In the genomic region with DNA sequence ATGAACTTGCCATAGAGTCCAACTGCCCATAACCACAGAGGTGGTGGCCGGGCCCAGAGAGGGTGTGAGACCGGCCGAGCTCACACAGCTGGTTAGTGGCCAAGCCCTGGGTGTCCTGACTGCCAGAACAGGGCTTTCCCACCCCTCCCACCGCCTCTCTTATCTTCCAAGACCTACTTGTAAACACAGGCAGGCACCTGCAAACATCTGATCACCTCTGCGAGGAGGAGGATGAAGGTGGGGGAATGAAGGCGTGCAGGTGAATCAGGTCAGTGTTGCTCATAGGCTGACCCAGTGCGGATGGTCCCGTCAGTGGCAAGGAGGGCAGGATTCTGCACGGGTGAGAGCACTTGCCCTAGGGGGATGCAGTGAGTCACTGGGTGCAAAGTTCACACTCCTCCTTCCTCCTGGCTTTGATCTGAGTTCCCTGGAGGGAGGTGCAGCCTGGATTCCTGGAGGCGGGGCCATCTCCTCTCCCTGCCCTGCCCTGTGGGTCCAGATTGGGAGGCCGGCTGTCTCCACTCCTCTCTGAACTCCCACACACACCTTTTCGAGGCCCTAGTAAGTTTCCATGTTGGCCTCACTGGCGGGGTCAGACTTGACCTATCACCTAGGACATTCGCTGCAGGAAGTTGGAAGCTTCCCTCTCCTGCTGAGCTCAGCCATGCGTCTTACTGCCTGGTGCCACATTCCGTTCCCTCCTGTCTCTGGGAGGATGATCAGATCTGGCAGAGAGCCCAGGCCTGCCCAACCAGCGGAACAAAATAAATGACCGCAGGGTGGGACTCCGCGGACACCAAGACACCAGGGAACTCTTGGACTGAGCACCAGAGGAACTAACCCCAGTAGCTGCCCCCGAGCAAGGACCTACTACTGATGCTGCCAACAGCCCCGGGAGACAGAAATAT, we compare ENCODE assay signal across 8 cellular contexts. TPM values are rescaled to one million over a fixed set of nuclear protein-coding genes. Genes with fewer than 3 reads are reported as not detected.
DNase-seq lines count a peak whose midpoint lies in the region; ATAC-seq, FAIRE-seq and TF ChIP-seq lines count a peak whose summit lies in the region.

No MANE protein-coding gene starts in this region.

- DNase-seq in NCI-H345 (lab: John Stamatoyannopoulos, UW) = peak; percentile 40
- DNase-seq in myocyte (ENCODE audit: low read depth) = peak; percentile 84
- no peak for DNase-seq in putamen (ENCODE audit: low spot score)
- no peak for DNase-seq in frontal cortex (ENCODE audit: low spot score in 2 of 2)
- no peak for DNase-seq in inferior parietal cortex (ENCODE audit: extremely low spot score)

- peak overlapping the region; percentile 9 to 40 for H3K4me3 ChIP-seq in duodenal mucosa (ENCODE audit: low read depth in 1 of 2, low read length in 2 of 2)

- H3K36me3 ChIP-seq in duodenal mucosa (ENCODE audit: control insufficient read depth in 1 of 2, insufficient read depth in 2 of 2, low read length in 2 of 2) = no peaks in the 10 kb centered on the region

- no peak for ATAC-seq in HG02840 (IDR thresholded peaks at IDR 0.05; ENCODE audit: low FRiP score, unreplicated experiment)

- no peak for FAIRE-seq in frontal cortex (lab: Jason Lieb, UNC)

- H3K9ac ChIP-seq in duodenal mucosa (ENCODE audit: low read depth in 1 of 2, low read length in 2 of 2) = peak overlapping the region; percentile 38 to 53

- no peak for TF ChIP-seq CTCF in C4-2B (conservative IDR thresholded peaks at IDR 0.05)

- peak overlapping the region; percentile 76 for H3K27ac ChIP-seq in C4-2B
- H3K27ac ChIP-seq in duodenal mucosa (ENCODE audit: low read depth, low read length) = peak overlapping the region; percentile 77

- peaks cover 40 to 41% of the 10 kb centered on the region in 2 donors for H3K4me1 ChIP-seq in duodenal mucosa (ENCODE audit: control insufficient read depth in 1 of 2, insufficient read depth in 2 of 2, low read length in 2 of 2)

- no peaks in the 10 kb centered on the region for H3K9me3 ChIP-seq in duodenal mucosa (ENCODE audit: control insufficient read depth in 1 of 2, low read length in 2 of 2)

- no peaks in the 10 kb centered on the region for H3K27me3 ChIP-seq in duodenal mucosa (ENCODE audit: control insufficient read depth in 1 of 2, insufficient read depth in 2 of 2, low read length in 2 of 2)

RNA-seq across cellular contexts. Expression of a gene that starts 7.3 kb away (rescaled TPM):
- total RNA-seq in myocyte (1.5 and 1.6 TPM in 2 replicates), frontal cortex (2.9 TPM)
- polyA plus RNA-seq in myocyte (2012) = 3.6 TPM

RNA-seq across cellular contexts. Expression of a gene that starts 41.6 kb away (rescaled TPM):
- total RNA-seq in myocyte (38.8 and 103 TPM in 2 replicates), frontal cortex (14.3 TPM)
- 33.0 TPM for polyA plus RNA-seq in myocyte (2012)

RNA-seq across cellular contexts. Expression of a gene that starts 47.3 kb away (rescaled TPM):
- total RNA-seq in myocyte = 7.6 and 14.4 TPM in 2 replicates
- polyA plus RNA-seq in myocyte (2012) = 15.2 TPM
- 58.3 TPM for total RNA-seq in frontal cortex

RNA-seq across cellular contexts. Expression of a gene that starts 57.9 kb away (rescaled TPM):
- not detected in 2 replicates for total RNA-seq in myocyte
- polyA plus RNA-seq in myocyte (2012) = not detected
- not detected for total RNA-seq in frontal cortex

Comparison
In these comparisons a context has a peak if more than half of its experiments do, and no peak if none do; other contexts are left out.
1. DNase-seq: peak in NCI-H345 (single experiment) and myocyte (single experiment); none in putamen (single experiment), frontal cortex (0 of 2) and inferior parietal cortex (single experiment).